Comparison of ENCODE assay signal across 8 cellular contexts in genomic region chr15:75335705-75336355, GRCh38. TPM values are rescaled to one million over a fixed set of nuclear protein-coding genes. Genes with fewer than 3 reads are reported as not detected.
DNase-seq lines count a peak whose midpoint lies in the region; ATAC-seq, FAIRE-seq and TF ChIP-seq lines count a peak whose summit lies in the region.

COMMD4 (plus strand) TSS chr15:75336063; CDS start chr15:75336090, 27 bp downstream.

- H3K4me2 ChIP-seq in keratinocyte (ENCODE audit: control insufficient read depth, extremely low read depth, insufficient read depth, low read depth, low read length), result peak within 1 kb of the TSS; percentile 98

- H3K36me3 ChIP-seq in keratinocyte (ENCODE audit: control insufficient read depth in 2 of 2, extremely low read depth in 1 of 2, insufficient read depth in 2 of 2, low read length in 2 of 2), result peaks cover 0 to 8% of the 10 kb centered on the region in 2 experiments

- no peaks in the 10 kb centered on the region for H3K9me1 ChIP-seq in keratinocyte (ENCODE audit: control insufficient read depth, extremely low read depth, insufficient read depth, low read length)

- no peaks in the 10 kb centered on the region for H4K20me1 ChIP-seq in keratinocyte (ENCODE audit: control insufficient read depth, extremely low read depth, insufficient read depth, low read length)

- H2AFZ ChIP-seq in keratinocyte (ENCODE audit: control insufficient read depth, low read length), result peak within 1 kb of the TSS; percentile 92

- no peak for TF ChIP-seq CTCF in keratinocyte (optimal IDR thresholded peaks at IDR 0.05 in 1 of 3, IDR thresholded peaks at IDR 0.05 in 1 of 3, conservative IDR thresholded peaks at IDR 0.05 in 1 of 3; ENCODE audit: extremely low read depth in 1 of 3, insufficient read depth in 2 of 3, low read length in 3 of 3)

- dilution Hi-C loops in keratinocyte (cut with MboI; ENCODE audit: extremely low pct_ligation_motif_present, low sequenced_read_pairs), result no loop called here

- DNase-seq in ELF-1 (ENCODE audit: low read depth, low spot score) (peak; percentile 96), NCI-H446 (lab: John Stamatoyannopoulos, UW) (peak; percentile 86 to 96), cerebellum (ENCODE audit: low spot score) (peak; percentile 81), keratinocyte (ENCODE audit: low read depth, low spot score) (peak; percentile 40)
- DNase-seq in activated CD4-positive, alpha-beta T cell treated with anti-CD3 and anti-CD28 coated beads for 1 hour, result peak; percentile 42
- peak; percentile 82 for DNase-seq in stimulated activated CD4-positive, alpha-beta T cell treated with anti-CD3 and anti-CD28 coated beads, Interleukin-12 subunit alpha, Interleukin-12 subunit beta, amount 100 ng/mL, for 4 hours

- ATAC-seq in HG02970 (IDR thresholded peaks at IDR 0.05; ENCODE audit: low FRiP score, unreplicated experiment), result peak; percentile 75
- ATAC-seq in HG03469 (IDR thresholded peaks at IDR 0.05; ENCODE audit: unreplicated experiment), result no peak

- H3K27ac ChIP-seq in keratinocyte (ENCODE audit: control insufficient read depth, insufficient read depth, low read length), result peak within 1 kb of the TSS; percentile 61

- H3K27me3 ChIP-seq in keratinocyte (ENCODE audit: control insufficient read depth, extremely low read depth, insufficient read depth, low read length), result no peaks in the 10 kb centered on the region

- no peaks in the 10 kb centered on the region for H3K9me3 ChIP-seq in keratinocyte (ENCODE audit: control insufficient read depth, low read depth, low read length)

- peak within 1 kb of the TSS; percentile 84 for H3K9ac ChIP-seq in keratinocyte (ENCODE audit: control insufficient read depth, extremely low read depth, insufficient read depth, low read length)

- FAIRE-seq in keratinocyte (lab: Jason Lieb, UNC), result no peak

- peaks cover 12% of the 10 kb centered on the region for H3K4me1 ChIP-seq in keratinocyte (ENCODE audit: control insufficient read depth, extremely low read depth, insufficient read depth, low read length)

- H3K4me3 ChIP-seq in keratinocyte (ENCODE audit: control insufficient read depth in 2 of 3, extremely low read depth in 1 of 3, insufficient read depth in 2 of 3, low read depth in 1 of 3, low read length in 3 of 3), result peak within 1 kb of the TSS; percentile 73 to 88 (median 74)

- H3K79me2 ChIP-seq in keratinocyte (ENCODE audit: control insufficient read depth, insufficient read depth, low read length), result peaks cover 6% of the 10 kb centered on the region

RNA-seq across cellular contexts. Expression of gene COMMD4, which starts in this region (rescaled TPM):
- total RNA-seq in cerebellum, result 11.7 TPM
- polyA plus RNA-seq in keratinocyte, result 48.2 to 87.2 TPM (median 53.0 TPM) in 3 replicates
- polyA plus RNA-seq in keratinocyte (2011; ENCODE audit: low read depth), result 7.6 TPM
- polyA plus RNA-seq in keratinocyte (2011; cell fraction: cytosol; rRNA removed), result 31.9 and 66.6 TPM in 2 replicates
- 60.7 and 64.2 TPM in 2 replicates for polyA plus RNA-seq in keratinocyte (2011; cell fraction: nucleus; rRNA removed)
- 40.9 and 60.3 TPM in 2 replicates for polyA plus RNA-seq in keratinocyte (2012; ENCODE audit: low replicate concordance)
- 20.8 to 29.8 TPM (median 24.4 TPM) in 3 replicates for polyA minus RNA-seq in keratinocyte
- 32.4 TPM for polyA minus RNA-seq in keratinocyte (2011; cell fraction: cytosol; rRNA and poly(A)+ RNA removed)
- 10.7 and 13.4 TPM in 2 replicates for polyA minus RNA-seq in keratinocyte (2011; cell fraction: nucleus; rRNA and poly(A)+ RNA removed)

Comparison
In these comparisons a context has a peak if more than half of its experiments do, and no peak if none do; other contexts are left out.
1. DNase-seq: peak in every context shown above with its lines; median percentile 96 in ELF-1; 91 in NCI-H446; 82 in stimulated activated CD4-positive, alpha-beta T cell treated with anti-CD3 and anti-CD28 coated beads, Interleukin-12 subunit alpha, Interleukin-12 subunit beta, amount 100 ng/mL, for 4 hours; 81 in cerebellum; 42 in activated CD4-positive, alpha-beta T cell treated with anti-CD3 and anti-CD28 coated beads for 1 hour; 40 in keratinocyte.